In the genomic region with DNA sequence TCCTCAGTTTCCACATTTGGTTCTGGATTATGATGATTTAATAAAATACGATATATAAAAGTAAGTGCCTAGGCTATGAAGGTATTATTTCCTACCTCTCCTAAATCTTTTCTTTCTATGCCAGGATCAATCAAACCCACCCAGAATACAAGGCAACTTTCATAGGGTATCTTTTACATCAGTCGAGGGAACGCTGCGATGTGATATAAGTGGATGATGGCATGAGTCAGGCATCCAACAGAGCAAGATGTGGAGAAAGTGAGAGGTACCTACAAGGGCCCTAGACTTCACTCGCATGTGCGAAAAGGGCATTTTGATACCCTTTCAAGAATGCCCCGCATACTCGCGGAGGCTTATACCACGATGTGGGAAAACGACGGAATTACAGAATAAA, we compare ENCODE assay signal across 8 cellular contexts. TPM values are rescaled to one million over a fixed set of nuclear protein-coding genes. Genes with fewer than 3 reads are reported as not detected.
A peak's percentile ranks its signal among the peaks of the same experiment; 100 is the strongest.
DNase-seq lines count a peak whose midpoint lies in the region; ATAC-seq, FAIRE-seq and TF ChIP-seq lines count a peak whose summit lies in the region.

No MANE protein-coding gene starts in this region.

- no peak for TF ChIP-seq POLR2A in GM12892 (IDR thresholded peaks at IDR 0.05; ENCODE audit: low read depth, low read length)

- H3K9ac ChIP-seq in endocrine pancreas (ENCODE audit: control insufficient read depth, insufficient read depth, low read length): peak overlapping the region; percentile 15

- DNase-seq in DMS79 treated with DMSO at 0.1 percent for 48 hours (lab: John Stamatoyannopoulos, UW) (peak; percentile 58), NCI-H748 (lab: John Stamatoyannopoulos, UW; ENCODE audit: unreplicated experiment) (peak; percentile 55), UCSD-AML1 (lab: John Stamatoyannopoulos, UW; ENCODE audit: unreplicated experiment) (no peak), OCI-M1 (lab: John Stamatoyannopoulos, UW) (no peak), GM12892 (ENCODE audit: insufficient read length) (no peak)

- H2AFZ ChIP-seq in neuron (ENCODE audit: low read depth, low read length): peak overlapping the region; percentile 100

- H3K27me3 ChIP-seq in endocrine pancreas (ENCODE audit: control insufficient read depth, insufficient read depth, low read length): no peaks in the 10 kb centered on the region
- H3K27me3 ChIP-seq in neuron (ENCODE audit: insufficient read depth, low read length): peaks cover 17% of the 10 kb centered on the region

- no peak for ATAC-seq in HG02798 (IDR thresholded peaks at IDR 0.05; ENCODE audit: poor library complexity, unreplicated experiment)

- no peaks in the 10 kb centered on the region for H3K9me3 ChIP-seq in endocrine pancreas (ENCODE audit: control insufficient read depth, low read length)
- H3K9me3 ChIP-seq in neuron (ENCODE audit: low read length): no peaks in the 10 kb centered on the region

- no peak for FAIRE-seq in GM12892 (lab: Jason Lieb, UNC)

- H3K4me3 ChIP-seq in endocrine pancreas (ENCODE audit: control insufficient read depth, insufficient read depth, low read length): peak overlapping the region; percentile 86
- H3K4me3 ChIP-seq in neuron (ENCODE audit: low read length): peak overlapping the region; percentile 82

- H3K36me3 ChIP-seq in endocrine pancreas (ENCODE audit: control insufficient read depth, insufficient read depth, low read length) (no peaks in the 10 kb centered on the region), neuron (ENCODE audit: insufficient read depth, low read length) (no peaks in the 10 kb centered on the region)

- H3K4me1 ChIP-seq in endocrine pancreas (ENCODE audit: control insufficient read depth, insufficient read depth, low read length) (peaks cover 5% of the 10 kb centered on the region), neuron (ENCODE audit: insufficient read depth, low read length) (peaks cover 6% of the 10 kb centered on the region)

RNA-seq across cellular contexts. Expression of a gene that starts 0.7 kb away (rescaled TPM):
- polyA plus RNA-seq in GM12892 (2012; ENCODE audit: missing spikeins): not detected

Comparison
In these comparisons a context has a peak if more than half of its experiments do, and no peak if none do; other contexts are left out.
1. DNase-seq: peak in DMS79 treated with DMSO at 0.1 percent for 48 hours (single experiment) and NCI-H748 (single experiment); none in UCSD-AML1 (single experiment), OCI-M1 (single experiment) and GM12892 (single experiment).